19 cellular contexts compared by ENCODE assay signal in genomic region chr13:22748866-22749586, GRCh38.
A peak's percentile ranks its signal among the peaks of the same experiment; 100 is the strongest.
DNase-seq lines count a peak whose midpoint lies in the region; ATAC-seq, FAIRE-seq and TF ChIP-seq lines count a peak whose summit lies in the region.
"Had no signal": no experiment of that assay in that cellular context is flagged by ENCODE, and none has a peak within 500 bp of the region (broad histone marks: within the 10 kb centered on the region; RNA-seq: fewer than 3 reads in every experiment).

No MANE protein-coding gene starts in this region.

- no peaks in the 10 kb centered on the region for H3K36me3 Mint-ChIP-seq in astrocyte (ENCODE audit: low read depth, unreplicated experiment)

- H3K27me3 ChIP-seq in astrocyte (ENCODE audit: insufficient read depth, low read length), result no peaks in the 10 kb centered on the region
- H3K27me3 ChIP-seq: SJCRH30 had no signal

- no peaks in the 10 kb centered on the region for H4K20me1 ChIP-seq in astrocyte (ENCODE audit: insufficient read depth, low read length)

- H3K9me3 ChIP-seq in astrocyte (ENCODE audit: insufficient read depth, low read depth, low read length), result no peaks in the 10 kb centered on the region
- H3K9me3 ChIP-seq: SJCRH30 had no signal

- H3K9ac ChIP-seq in astrocyte (ENCODE audit: low read length), result no peak overlapping the region

- FAIRE-seq in astrocyte (lab: Jason Lieb, UNC), result no peak
- FAIRE-seq: D721Med, GM12892, GM18507, H54, HepG2 had no signal

- no peak overlapping the region for H3K27ac ChIP-seq in astrocyte (ENCODE audit: low read depth, low read length)
- H3K27ac ChIP-seq: SJCRH30 had no signal

- no peak overlapping the region for H3K4me3 ChIP-seq in astrocyte (ENCODE audit: insufficient read depth, low read depth, low read length)
- H3K4me3 ChIP-seq: SJCRH30 had no signal

- H3K27me3 Mint-ChIP-seq in astrocyte (ENCODE audit: low read depth, unreplicated experiment), result no peaks in the 10 kb centered on the region

- ATAC-seq in omental fat pad (ENCODE audit: low FRiP score), result peak; percentile 79
- ATAC-seq: HepG2 had no signal

- peak; percentile 8 for DNase-seq in LHCN-M2 (ENCODE audit: low read depth)
- no peak for DNase-seq in astrocyte (ENCODE audit: low read depth)
- peak; percentile 23 for DNase-seq in glomerular endothelial cell (ENCODE audit: extremely low read depth, low read depth, low spot score)
- no peak for DNase-seq in omental fat pad (ENCODE audit: low spot score)
- no peak for DNase-seq in posterior cingulate gyrus
- DNase-seq in SKM-1 treated with dmso at 0.1 percent for 144 hours (lab: John Stamatoyannopoulos, UW; ENCODE audit: unreplicated experiment), result no peak
- DNase-seq in GM19238 (ENCODE audit: insufficient read length, low spot score), result no peak
- no peak for DNase-seq in activated gamma-delta T cell (lab: John Stamatoyannopoulos, UW)
- DNase-seq: C1 segment of cervical spinal cord, KBM-7, NCI-H1436, NCI-H1930, NCI-H526, SJCRH30 had no signal

- no peaks in the 10 kb centered on the region for H3K36me3 ChIP-seq in astrocyte (ENCODE audit: insufficient read depth, low read length)

- H3K9me3 Mint-ChIP-seq in astrocyte (ENCODE audit: unreplicated experiment), result peaks cover 5% of the 10 kb centered on the region

- peaks cover 11% of the 10 kb centered on the region for H3K4me1 Mint-ChIP-seq in astrocyte (ENCODE audit: low read depth, unreplicated experiment)

- no peaks in the 10 kb centered on the region for H3K79me2 ChIP-seq in astrocyte (ENCODE audit: insufficient read depth, low read length)

- H3K4me3 Mint-ChIP-seq in astrocyte (ENCODE audit: unreplicated experiment), result no peak overlapping the region

- H3K4me2 ChIP-seq in astrocyte (ENCODE audit: low read length), result no peak overlapping the region

- no peaks in the 10 kb centered on the region for H3K4me1 ChIP-seq in astrocyte (ENCODE audit: insufficient read depth, low read length)
- H3K4me1 ChIP-seq: SJCRH30 had no signal

- H3K27ac Mint-ChIP-seq in astrocyte (ENCODE audit: unreplicated experiment), result peak overlapping the region; percentile 89

- no peak overlapping the region for H2AFZ ChIP-seq in astrocyte (ENCODE audit: low read depth, low read length)

- TF ChIP-seq CTCF in astrocyte (IDR thresholded peaks at IDR 0.05; ENCODE audit: insufficient read depth, low read depth, low read length) (no peak), omental fat pad (IDR thresholded peaks at IDR 0.05) (no peak)

- intact Hi-C loops in posterior cingulate gyrus (cut with DNase I), result no loop called here

Comparison
In these comparisons a context has a peak if more than half of its experiments do, and no peak if none do; other contexts are left out.
1. DNase-seq: peak in LHCN-M2 (single experiment) and glomerular endothelial cell (single experiment); none in astrocyte (single experiment), omental fat pad (single experiment), posterior cingulate gyrus (0 of 10), SKM-1 treated with dmso at 0.1 percent for 144 hours (single experiment), GM19238 (single experiment) and activated gamma-delta T cell (single experiment).